ENCODE assay signal across 17 cellular contexts in the genomic region with DNA sequence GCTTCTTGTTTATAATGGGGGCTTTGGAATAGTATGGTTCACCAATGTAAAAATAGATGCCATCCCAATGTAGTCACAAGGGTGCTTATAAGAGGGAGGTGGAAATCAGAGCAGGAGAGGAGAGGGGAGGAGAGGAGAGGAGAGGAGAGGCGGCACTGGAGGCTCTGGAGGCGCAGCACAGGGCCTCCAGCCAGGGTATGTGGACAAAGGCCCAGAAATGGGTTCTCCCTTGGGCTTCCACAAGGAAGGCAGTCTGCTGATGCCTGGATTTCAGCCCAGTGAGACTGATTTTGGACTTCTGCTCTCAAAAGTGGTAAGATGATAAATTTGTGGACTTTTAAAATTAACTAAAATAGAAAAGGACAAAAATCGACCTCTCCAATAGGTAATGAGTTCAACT.
DNase-seq lines count a peak whose midpoint lies in the region; ATAC-seq and TF ChIP-seq lines count a peak whose summit lies in the region.
"Had no signal": no experiment of that assay in that cellular context is flagged by ENCODE, and none has a peak within 500 bp of the region (broad histone marks: within the 10 kb centered on the region; RNA-seq: fewer than 3 reads in every experiment).

No MANE protein-coding gene starts in this region.

- BruUV-seq in mammary epithelial cell (replicated peaks; lab: Mats Ljungman, UMichigan), result no TSS peak

- H3K27ac Mint-ChIP-seq in natural killer cell treated with Interleukin-12 subunit alpha and Interleukin-12 subunit beta and Interleukin-15 and Interleukin-18, amount 100 ng/mL, for 72 hours, result no peak overlapping the region
- H3K27ac Mint-ChIP-seq: B cell; CD4-positive, alpha-beta T cell; HFFc6; IgD-negative memory B cell had no signal

- ATAC-seq in left ventricle myocardium superior, result peak; percentile 45
- no peak for ATAC-seq in natural killer cell treated with Interleukin-12 subunit alpha and Interleukin-12 subunit beta and Interleukin-15 and Interleukin-18, amount 100 ng/mL, for 72 hours
- ATAC-seq: HCT116 had no signal

- dilution Hi-C loops in mammary epithelial cell (cut with HindIII; ENCODE audit: low sequenced_read_pairs), result no loop called here

- no peaks in the 10 kb centered on the region for H3K36me3 Mint-ChIP-seq in natural killer cell treated with Interleukin-12 subunit alpha and Interleukin-12 subunit beta and Interleukin-15 and Interleukin-18, amount 100 ng/mL, for 72 hours

- H3K36me3 ChIP-seq in right atrium auricular region (no peaks in the 10 kb centered on the region), testis (ENCODE audit: low read depth, missing control alignments) (no peaks in the 10 kb centered on the region), mammary epithelial cell (ENCODE audit: insufficient read depth, low read length) (no peaks in the 10 kb centered on the region)

- H4K20me1 ChIP-seq in mammary epithelial cell (ENCODE audit: insufficient read depth, low read length), result no peaks in the 10 kb centered on the region

- TF ChIP-seq CTCF in right atrium auricular region (IDR thresholded peaks at IDR 0.05), result no peak
- no peak for TF ChIP-seq CTCF in testis (IDR thresholded peaks at IDR 0.05)
- no peak for TF ChIP-seq CTCF in mammary epithelial cell (conservative IDR thresholded peaks at IDR 0.05 in 1 of 2, IDR thresholded peaks at IDR 0.05 in 1 of 2; ENCODE audit: extremely low read depth in 1 of 2, insufficient read depth in 1 of 2, low read depth in 1 of 2, low read length in 2 of 2)

- no peak overlapping the region for H3K4me3 ChIP-seq in right atrium auricular region
- H3K4me3 ChIP-seq in testis, result no peak overlapping the region
- no peak overlapping the region for H3K4me3 ChIP-seq in mammary epithelial cell (replicated peaks in 1 of 3; ENCODE audit: insufficient read depth in 1 of 3, low read depth in 2 of 3, low read length in 3 of 3)

- no peak overlapping the region for H3K4me3 Mint-ChIP-seq in natural killer cell treated with Interleukin-12 subunit alpha and Interleukin-12 subunit beta and Interleukin-15 and Interleukin-18, amount 100 ng/mL, for 72 hours
- H3K4me3 Mint-ChIP-seq: B cell; CD4-positive, alpha-beta T cell; HFFc6; IgD-negative memory B cell had no signal

- H3K4me1 ChIP-seq in right atrium auricular region (peaks cover 0 to 5% of the 10 kb centered on the region in 2 donors), testis (no peaks in the 10 kb centered on the region), mammary epithelial cell (ENCODE audit: insufficient read depth, low read length) (no peaks in the 10 kb centered on the region)
- H3K4me1 ChIP-seq: Caco-2 had no signal

- H3K27me3 ChIP-seq in right atrium auricular region (no peaks in the 10 kb centered on the region), testis (no peaks in the 10 kb centered on the region), mammary epithelial cell (ENCODE audit: insufficient read depth, low read length) (no peaks in the 10 kb centered on the region)

- TF ChIP-seq POLR2A in testis (IDR thresholded peaks at IDR 0.05), result no peak

- H3K9me3 ChIP-seq in right atrium auricular region (no peaks in the 10 kb centered on the region), testis (no peaks in the 10 kb centered on the region), mammary epithelial cell (replicated peaks; ENCODE audit: insufficient read depth, low read length) (peaks cover 9% of the 10 kb centered on the region)
- H3K9me3 ChIP-seq: Caco-2 had no signal

- H3K9me3 Mint-ChIP-seq in natural killer cell treated with Interleukin-12 subunit alpha and Interleukin-12 subunit beta and Interleukin-15 and Interleukin-18, amount 100 ng/mL, for 72 hours, result no peaks in the 10 kb centered on the region
- H3K9me3 Mint-ChIP-seq: CD4-positive, alpha-beta T cell had no signal

- CTCF ChIA-PET in mammary epithelial cell (lab: Charles Lee; ENCODE audit: low non-redundant PET), result no interaction called here

- H3K9ac ChIP-seq in mammary epithelial cell (ENCODE audit: insufficient read depth, low read length), result no peak overlapping the region

- DNase-seq in left ventricle myocardium superior (peak; percentile 45), right atrium auricular region (ENCODE audit: low spot score) (no peak), G401 (ENCODE audit: low spot score) (peak; percentile 16), globus pallidus (ENCODE audit: low spot score) (peak; percentile 49), testis (peak; percentile 48), mammary epithelial cell (no peak)
- DNase-seq in natural killer cell treated with Interleukin-12 subunit alpha and Interleukin-12 subunit beta and Interleukin-15 and Interleukin-18, amount 100 ng/mL, for 72 hours (ENCODE audit: low spot score), result no peak
- DNase-seq: Caco-2; CD4-positive, alpha-beta T cell; GDM1; GOT3; H7; HFFc6 had no signal

- no peak overlapping the region for H3K4me2 ChIP-seq in mammary epithelial cell (ENCODE audit: insufficient read depth, low read depth, low read length)

- H2AFZ ChIP-seq in mammary epithelial cell (ENCODE audit: low read depth, low read length), result no peak overlapping the region

- H3K27ac ChIP-seq in right atrium auricular region (no peak overlapping the region), testis (no peak overlapping the region), mammary epithelial cell (ENCODE audit: insufficient read depth, low read depth, low read length) (no peak overlapping the region)
- H3K27ac ChIP-seq: C4-2B had no signal

- intact Hi-C loops in left ventricle myocardium superior (cut with micrococcal nuclease) (no loop called here), testis (cut with DNase I; ENCODE audit: low total_unique reads) (no loop called here), mammary epithelial cell (cut with micrococcal nuclease) (no loop called here)

- WGBS in testis, 2 donors, result 34 to 48% methylated on average over 2 to 3 of the region's 3 CpGs
- WGBS in mammary epithelial cell (ENCODE audit: low coverage, missing lambda C conversion rate), result 19% methylated on average over 1 of the region's 3 CpGs

- in situ Hi-C loops in G401 (cut with HindIII; ENCODE audit: low sequenced_read_pairs) (no loop called here), mammary epithelial cell (cut with MboI; ENCODE audit: low sequenced_read_pairs in 2 of 2) (no loop called here)

- H3K79me2 ChIP-seq in mammary epithelial cell (ENCODE audit: insufficient read depth, low read length), result no peaks in the 10 kb centered on the region

- peaks cover 6 to 7% of the 10 kb centered on the region in 2 donors for H3K27me3 Mint-ChIP-seq in natural killer cell treated with Interleukin-12 subunit alpha and Interleukin-12 subunit beta and Interleukin-15 and Interleukin-18, amount 100 ng/mL, for 72 hours
- H3K27me3 Mint-ChIP-seq: B cell; CD4-positive, alpha-beta T cell; IgD-negative memory B cell had no signal

- H3K4me1 Mint-ChIP-seq in natural killer cell treated with Interleukin-12 subunit alpha and Interleukin-12 subunit beta and Interleukin-15 and Interleukin-18, amount 100 ng/mL, for 72 hours (ENCODE audit: low read depth in 2 of 2), result no peaks in the 10 kb centered on the region

Comparison
In these comparisons a context has a peak if more than half of its experiments do, and no peak if none do; other contexts are left out.
1. DNase-seq: peak in left ventricle myocardium superior (single experiment), G401 (single experiment), globus pallidus (single experiment) and testis (single experiment); none in right atrium auricular region (single experiment), mammary epithelial cell (single experiment) and natural killer cell treated with Interleukin-12 subunit alpha and Interleukin-12 subunit beta and Interleukin-15 and Interleukin-18, amount 100 ng/mL, for 72 hours (single experiment).